ENCODE assay signal across 21 cellular contexts in the genomic region with DNA sequence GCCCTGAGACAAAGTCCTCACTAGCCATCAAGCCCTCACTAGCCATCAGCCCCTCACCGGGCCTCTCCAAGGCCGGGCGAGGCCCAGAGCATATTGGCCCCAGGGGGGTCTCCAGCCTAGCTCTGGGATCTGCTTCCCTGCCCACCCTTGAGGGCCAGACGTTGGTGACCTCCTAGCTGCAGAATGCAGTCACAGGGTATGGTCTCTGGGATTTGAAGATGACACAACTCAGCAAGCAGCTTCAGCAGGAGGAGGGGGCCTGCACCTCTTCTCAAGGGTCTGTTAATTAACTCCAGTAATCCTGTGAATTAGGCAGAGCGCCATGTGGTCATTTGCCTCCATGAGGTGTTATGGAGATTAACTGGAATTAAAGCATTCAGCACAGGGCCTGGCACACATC.
"Had no signal": no experiment of that assay in that cellular context is flagged by ENCODE, and none has a peak within 500 bp of the region (broad histone marks: within the 10 kb centered on the region; RNA-seq: fewer than 3 reads in every experiment).

No MANE protein-coding gene starts in this region.

- H3K4me3 ChIP-seq: MG63, SK-N-MC had no signal

- H3K27ac ChIP-seq: SK-N-MC, VCaP had no signal

- DNase-seq: activated CD4-positive, alpha-beta memory T cell treated with anti-CD3 and anti-CD28 coated beads, Interleukin-2, amount 10 ng/mL, durations not matched to agents 7 days and 5 days; activated CD4-positive, alpha-beta T cell treated with anti-CD3 and anti-CD28 coated beads for 36 hours; activated CD4-positive, alpha-beta T cell treated with anti-CD3 and anti-CD28 coated beads, Interleukin-2, amount 50 U/mL, for 1 hour; activated CD8-positive, alpha-beta memory T cell treated with anti-CD3 and anti-CD28 coated beads, Interleukin-2, amount 50 U/mL, for 4 hours; activated T-cell treated with anti-CD3 and anti-CD28 coated beads, Interleukin-2, amount 50 U/mL, for 1 hour; aorta; central memory CD4-positive, alpha-beta T cell; MG63; MV-4-11; NCI-H1092 treated with DMSO at 0.1 percent for 48 hours; NCI-H1417 treated with DMSO at 0.1 percent for 48 hours; NCI-H1694; NCI-H2029; NCI-H345; NCI-H510A; NCI-H748 treated with DMSO at 0.1 percent for 48 hours; T-cell; T-helper 2 cell; T1000 had no signal

- H3K9me3 ChIP-seq: MG63 had no signal

- H3K27me3 ChIP-seq: MG63 had no signal

- H3K36me3 ChIP-seq: MG63 had no signal
